1 cellular context compared by ENCODE assay signal in the genomic region with DNA sequence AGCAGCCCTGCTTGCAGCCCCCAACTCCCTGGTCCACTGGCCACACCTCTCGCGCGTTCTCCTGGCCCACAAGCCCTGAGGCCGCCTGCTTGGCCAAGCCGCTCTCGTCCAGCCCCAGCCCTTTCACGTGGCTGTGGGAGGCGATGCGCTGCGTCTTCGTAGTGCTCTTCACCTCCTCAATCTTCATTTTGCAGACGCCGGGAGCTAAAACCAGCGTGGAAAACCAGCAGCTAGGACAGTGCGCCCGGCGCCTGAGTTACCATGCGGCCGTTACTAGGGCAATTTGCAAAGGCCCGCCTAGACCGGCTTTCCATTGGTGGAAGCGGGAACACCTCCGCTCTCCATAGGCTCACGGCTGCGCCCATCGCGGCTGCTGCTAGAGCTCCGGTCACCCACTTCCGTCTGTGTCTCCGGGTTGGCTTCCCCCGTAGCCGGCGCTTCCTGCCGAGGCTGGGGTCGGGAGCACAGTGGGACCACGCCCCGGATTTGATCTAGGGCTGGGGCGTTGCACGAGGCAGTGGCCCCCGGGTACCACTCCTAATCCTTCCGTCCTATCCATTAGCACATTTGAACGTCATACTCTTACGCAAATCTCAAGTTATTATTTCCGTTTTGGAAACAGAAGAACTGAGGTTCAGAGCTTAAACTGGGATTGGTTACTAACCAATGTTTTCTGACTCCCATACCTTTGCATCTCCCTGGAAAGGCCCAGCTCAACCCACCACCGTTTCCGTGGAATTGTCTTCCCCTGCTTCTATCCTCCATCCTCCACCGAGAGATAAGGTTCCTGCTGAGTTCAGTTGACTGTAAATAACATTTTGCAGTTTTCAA.
TF ChIP-seq lines count a peak whose summit lies in the region.

A gene (minus strand): TSS at position 275 of the 831 bp plus-strand sequence. CDS start 88 bp downstream, at position 187.

TF ChIP-seq in HepG2, 621 proteins besides CTCF, POLR2A, EP300 and RAD21 (continued from another document and continues in another):
- TF ChIP-seq, protein P1, sequence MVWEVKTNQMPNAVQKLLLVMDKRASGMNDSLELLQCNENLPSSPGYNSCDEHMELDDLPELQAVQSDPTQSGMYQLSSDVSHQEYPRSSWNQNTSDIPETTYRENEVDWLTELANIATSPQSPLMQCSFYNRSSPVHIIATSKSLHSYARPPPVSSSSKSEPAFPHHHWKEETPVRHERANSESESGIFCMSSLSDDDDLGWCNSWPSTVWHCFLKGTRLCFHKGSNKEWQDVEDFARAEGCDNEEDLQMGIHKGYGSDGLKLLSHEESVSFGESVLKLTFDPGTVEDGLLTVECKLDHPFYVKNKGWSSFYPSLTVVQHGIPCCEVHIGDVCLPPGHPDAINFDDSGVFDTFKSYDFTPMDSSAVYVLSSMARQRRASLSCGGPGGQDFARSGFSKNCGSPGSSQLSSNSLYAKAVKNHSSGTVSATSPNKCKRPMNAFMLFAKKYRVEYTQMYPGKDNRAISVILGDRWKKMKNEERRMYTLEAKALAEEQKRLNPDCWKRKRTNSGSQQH (CRISPR knock-in tag; IDR thresholded peaks at IDR 0.05; ENCODE audit: low read depth): peak; percentile 73; the same call in 1 of the 2 replicates
- TF ChIP-seq MED1 (CRISPR knock-in tag; IDR thresholded peaks at IDR 0.05) (peak; percentile 80), NR3C1 (CRISPR knock-in tag; IDR thresholded peaks at IDR 0.05) (no peak), FOXA1 (IDR thresholded peaks at IDR 0.05) (no peak), FOXA1 (CRISPR knock-in tag; IDR thresholded peaks at IDR 0.05) (no peak), ZNF720 (CRISPR knock-in tag; IDR thresholded peaks at IDR 0.05) (no peak), PHF20 (CRISPR knock-in tag; IDR thresholded peaks at IDR 0.05) (peak; percentile 100), ZNF207 (IDR thresholded peaks at IDR 0.05; ENCODE audit: borderline replicate concordance) (no peak), ZNF451 (CRISPR knock-in tag; IDR thresholded peaks at IDR 0.05) (peak; percentile 48; the same call in 1 of the 2 replicates), HMG20A (CRISPR knock-in tag; IDR thresholded peaks at IDR 0.05; ENCODE audit: borderline replicate concordance) (no peak), HOXD1 (CRISPR knock-in tag; IDR thresholded peaks at IDR 0.05) (peak; percentile 73; the same call in 1 of the 2 replicates), PHF5A (CRISPR knock-in tag; IDR thresholded peaks at IDR 0.05; ENCODE audit: low read depth, unreplicated experiment) (peak; percentile 87), ZNF615 (CRISPR knock-in tag; IDR thresholded peaks at IDR 0.05; ENCODE audit: borderline replicate concordance) (no peak), ZFP36L1 (CRISPR knock-in tag; IDR thresholded peaks at IDR 0.05) (no peak), TSC22D2 (CRISPR knock-in tag; IDR thresholded peaks at IDR 0.05; ENCODE audit: borderline replicate concordance) (peak; percentile 79; the same call in 1 of the 2 replicates), ZNF670 (CRISPR knock-in tag; IDR thresholded peaks at IDR 0.05; ENCODE audit: borderline replicate concordance) (no peak), ZKSCAN8 (CRISPR knock-in tag; IDR thresholded peaks at IDR 0.05; ENCODE audit: borderline replicate concordance) (peak; percentile 76; the same call in 1 of the 2 replicates), ETV5 (CRISPR knock-in tag; IDR thresholded peaks at IDR 0.05; ENCODE audit: borderline replicate concordance) (peak; percentile 92), DMAP1 (CRISPR knock-in tag; IDR thresholded peaks at IDR 0.05) (peak; percentile 93), HOXA3 (CRISPR knock-in tag; IDR thresholded peaks at IDR 0.05) (peak; percentile 92), SAP130 (CRISPR knock-in tag; IDR thresholded peaks at IDR 0.05; ENCODE audit: low read depth) (peak; percentile 97), TRIM24 (CRISPR knock-in tag; IDR thresholded peaks at IDR 0.05) (no peak), LCORL (IDR thresholded peaks at IDR 0.05) (no peak), LCORL (CRISPR knock-in tag; IDR thresholded peaks at IDR 0.05) (peak; percentile 21; the same call in 1 of the 2 replicates), NPAS2 (CRISPR knock-in tag; IDR thresholded peaks at IDR 0.05; ENCODE audit: borderline replicate concordance) (no peak), KLF9 (CRISPR knock-in tag; IDR thresholded peaks at IDR 0.05; ENCODE audit: low read depth) (peak; percentile 14; the same call in 1 of the 2 replicates), ZNF350 (CRISPR knock-in tag; IDR thresholded peaks at IDR 0.05; ENCODE audit: borderline replicate concordance, low read depth) (peak; percentile 81; the same call in 1 of the 2 replicates), MIER3 (CRISPR knock-in tag; IDR thresholded peaks at IDR 0.05; ENCODE audit: borderline replicate concordance) (0 out of 2 replicates have a peak, but pooled peaks have one; percentile 63), ZNF17 (CRISPR knock-in tag; IDR thresholded peaks at IDR 0.05) (no peak), ZNF160 (CRISPR knock-in tag; IDR thresholded peaks at IDR 0.05) (0 out of 2 replicates have a peak, but pooled peaks have one; percentile 29), ZFP82 (CRISPR knock-in tag; IDR thresholded peaks at IDR 0.05; ENCODE audit: borderline replicate concordance) (no peak), ZNF234 (CRISPR knock-in tag; conservative IDR thresholded peaks at IDR 0.05) (no peak), U2AF2 (IDR thresholded peaks at IDR 0.05; ENCODE audit: low read depth, low read length) (0 out of 2 replicates have a peak, but pooled peaks have one; percentile 53), ISL2 (CRISPR knock-in tag; IDR thresholded peaks at IDR 0.05) (peak; percentile 73; the same call in 1 of the 2 replicates), IRX3 (CRISPR knock-in tag; IDR thresholded peaks at IDR 0.05; ENCODE audit: borderline replicate concordance, low read depth) (no peak; the same call in 1 of the 2 replicates), FLYWCH1 (CRISPR knock-in tag; IDR thresholded peaks at IDR 0.05) (no peak), FOXK1 (CRISPR knock-in tag; IDR thresholded peaks at IDR 0.05; ENCODE audit: borderline replicate concordance, low read depth) (peak; percentile 89; the same call in 1 of the 2 replicates), ZNF709 (CRISPR knock-in tag; IDR thresholded peaks at IDR 0.05) (0 out of 2 replicates have a peak, but pooled peaks have one; percentile 22), ZNF343 (CRISPR knock-in tag; IDR thresholded peaks at IDR 0.05) (no peak), SMAD3 (CRISPR knock-in tag; IDR thresholded peaks at IDR 0.05) (peak; percentile 51; the same call in 1 of the 2 replicates), ZNF598 (CRISPR knock-in tag; IDR thresholded peaks at IDR 0.05; ENCODE audit: borderline replicate concordance) (peak; percentile 10; the same call in 1 of the 2 replicates), EZH2 (conservative IDR thresholded peaks at IDR 0.05; ENCODE audit: low read depth, low read length) (no peak), MXD4 (CRISPR knock-in tag; IDR thresholded peaks at IDR 0.05) (peak; percentile 96), ZNF790 (CRISPR knock-in tag; IDR thresholded peaks at IDR 0.05; ENCODE audit: borderline replicate concordance) (no peak), RAD51 (IDR thresholded peaks at IDR 0.05; ENCODE audit: borderline replicate concordance) (no peak), SALL2 (CRISPR knock-in tag; IDR thresholded peaks at IDR 0.05) (no peak)
- TF ChIP-seq, protein P2, sequence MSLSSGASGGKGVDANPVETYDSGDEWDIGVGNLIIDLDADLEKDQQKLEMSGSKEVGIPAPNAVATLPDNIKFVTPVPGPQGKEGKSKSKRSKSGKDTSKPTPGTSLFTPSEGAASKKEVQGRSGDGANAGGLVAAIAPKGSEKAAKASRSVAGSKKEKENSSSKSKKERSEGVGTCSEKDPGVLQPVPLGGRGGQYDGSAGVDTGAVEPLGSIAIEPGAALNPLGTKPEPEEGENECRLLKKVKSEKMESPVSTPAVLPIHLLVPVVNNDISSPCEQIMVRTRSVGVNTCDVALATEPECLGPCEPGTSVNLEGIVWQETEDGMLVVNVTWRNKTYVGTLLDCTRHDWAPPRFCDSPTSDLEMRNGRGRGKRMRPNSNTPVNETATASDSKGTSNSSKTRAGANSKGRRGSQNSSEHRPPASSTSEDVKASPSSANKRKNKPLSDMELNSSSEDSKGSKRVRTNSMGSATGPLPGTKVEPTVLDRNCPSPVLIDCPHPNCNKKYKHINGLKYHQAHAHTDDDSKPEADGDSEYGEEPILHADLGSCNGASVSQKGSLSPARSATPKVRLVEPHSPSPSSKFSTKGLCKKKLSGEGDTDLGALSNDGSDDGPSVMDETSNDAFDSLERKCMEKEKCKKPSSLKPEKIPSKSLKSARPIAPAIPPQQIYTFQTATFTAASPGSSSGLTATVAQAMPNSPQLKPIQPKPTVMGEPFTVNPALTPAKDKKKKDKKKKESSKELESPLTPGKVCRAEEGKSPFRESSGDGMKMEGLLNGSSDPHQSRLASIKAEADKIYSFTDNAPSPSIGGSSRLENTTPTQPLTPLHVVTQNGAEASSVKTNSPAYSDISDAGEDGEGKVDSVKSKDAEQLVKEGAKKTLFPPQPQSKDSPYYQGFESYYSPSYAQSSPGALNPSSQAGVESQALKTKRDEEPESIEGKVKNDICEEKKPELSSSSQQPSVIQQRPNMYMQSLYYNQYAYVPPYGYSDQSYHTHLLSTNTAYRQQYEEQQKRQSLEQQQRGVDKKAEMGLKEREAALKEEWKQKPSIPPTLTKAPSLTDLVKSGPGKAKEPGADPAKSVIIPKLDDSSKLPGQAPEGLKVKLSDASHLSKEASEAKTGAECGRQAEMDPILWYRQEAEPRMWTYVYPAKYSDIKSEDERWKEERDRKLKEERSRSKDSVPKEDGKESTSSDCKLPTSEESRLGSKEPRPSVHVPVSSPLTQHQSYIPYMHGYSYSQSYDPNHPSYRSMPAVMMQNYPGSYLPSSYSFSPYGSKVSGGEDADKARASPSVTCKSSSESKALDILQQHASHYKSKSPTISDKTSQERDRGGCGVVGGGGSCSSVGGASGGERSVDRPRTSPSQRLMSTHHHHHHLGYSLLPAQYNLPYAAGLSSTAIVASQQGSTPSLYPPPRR (CRISPR knock-in tag; IDR thresholded peaks at IDR 0.05; ENCODE audit: borderline replicate concordance): no peak
- TF ChIP-seq, protein P3, sequence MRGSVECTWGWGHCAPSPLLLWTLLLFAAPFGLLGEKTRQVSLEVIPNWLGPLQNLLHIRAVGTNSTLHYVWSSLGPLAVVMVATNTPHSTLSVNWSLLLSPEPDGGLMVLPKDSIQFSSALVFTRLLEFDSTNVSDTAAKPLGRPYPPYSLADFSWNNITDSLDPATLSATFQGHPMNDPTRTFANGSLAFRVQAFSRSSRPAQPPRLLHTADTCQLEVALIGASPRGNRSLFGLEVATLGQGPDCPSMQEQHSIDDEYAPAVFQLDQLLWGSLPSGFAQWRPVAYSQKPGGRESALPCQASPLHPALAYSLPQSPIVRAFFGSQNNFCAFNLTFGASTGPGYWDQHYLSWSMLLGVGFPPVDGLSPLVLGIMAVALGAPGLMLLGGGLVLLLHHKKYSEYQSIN (CRISPR knock-in tag; IDR thresholded peaks at IDR 0.05; ENCODE audit: borderline replicate concordance): no peak
- TF ChIP-seq, protein P4, sequence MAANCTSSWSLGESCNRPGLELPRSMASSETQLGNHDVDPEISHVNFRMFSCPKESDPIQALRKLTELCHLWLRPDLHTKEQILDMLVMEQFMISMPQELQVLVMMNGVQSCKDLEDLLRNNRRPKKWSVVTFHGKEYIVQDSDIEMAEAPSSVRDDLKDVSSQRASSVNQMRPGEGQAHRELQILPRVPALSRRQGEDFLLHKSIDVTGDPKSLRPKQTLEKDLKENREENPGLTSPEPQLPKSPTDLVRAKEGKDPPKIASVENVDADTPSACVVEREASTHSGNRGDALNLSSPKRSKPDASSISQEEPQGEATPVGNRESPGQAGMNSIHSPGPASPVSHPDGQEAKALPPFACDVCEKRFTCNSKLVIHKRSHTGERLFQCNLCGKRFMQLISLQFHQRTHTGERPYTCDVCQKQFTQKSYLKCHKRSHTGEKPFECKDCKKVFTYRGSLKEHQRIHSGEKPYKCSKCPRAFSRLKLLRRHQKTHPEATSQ (CRISPR knock-in tag; IDR thresholded peaks at IDR 0.05; ENCODE audit: borderline replicate concordance): peak; percentile 56; the same call in 1 of the 2 replicates
- TF ChIP-seq, protein P5, sequence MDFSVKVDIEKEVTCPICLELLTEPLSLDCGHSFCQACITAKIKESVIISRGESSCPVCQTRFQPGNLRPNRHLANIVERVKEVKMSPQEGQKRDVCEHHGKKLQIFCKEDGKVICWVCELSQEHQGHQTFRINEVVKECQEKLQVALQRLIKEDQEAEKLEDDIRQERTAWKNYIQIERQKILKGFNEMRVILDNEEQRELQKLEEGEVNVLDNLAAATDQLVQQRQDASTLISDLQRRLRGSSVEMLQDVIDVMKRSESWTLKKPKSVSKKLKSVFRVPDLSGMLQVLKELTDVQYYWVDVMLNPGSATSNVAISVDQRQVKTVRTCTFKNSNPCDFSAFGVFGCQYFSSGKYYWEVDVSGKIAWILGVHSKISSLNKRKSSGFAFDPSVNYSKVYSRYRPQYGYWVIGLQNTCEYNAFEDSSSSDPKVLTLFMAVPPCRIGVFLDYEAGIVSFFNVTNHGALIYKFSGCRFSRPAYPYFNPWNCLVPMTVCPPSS (IDR thresholded peaks at IDR 0.05): no peak
- TF ChIP-seq, protein P6, sequence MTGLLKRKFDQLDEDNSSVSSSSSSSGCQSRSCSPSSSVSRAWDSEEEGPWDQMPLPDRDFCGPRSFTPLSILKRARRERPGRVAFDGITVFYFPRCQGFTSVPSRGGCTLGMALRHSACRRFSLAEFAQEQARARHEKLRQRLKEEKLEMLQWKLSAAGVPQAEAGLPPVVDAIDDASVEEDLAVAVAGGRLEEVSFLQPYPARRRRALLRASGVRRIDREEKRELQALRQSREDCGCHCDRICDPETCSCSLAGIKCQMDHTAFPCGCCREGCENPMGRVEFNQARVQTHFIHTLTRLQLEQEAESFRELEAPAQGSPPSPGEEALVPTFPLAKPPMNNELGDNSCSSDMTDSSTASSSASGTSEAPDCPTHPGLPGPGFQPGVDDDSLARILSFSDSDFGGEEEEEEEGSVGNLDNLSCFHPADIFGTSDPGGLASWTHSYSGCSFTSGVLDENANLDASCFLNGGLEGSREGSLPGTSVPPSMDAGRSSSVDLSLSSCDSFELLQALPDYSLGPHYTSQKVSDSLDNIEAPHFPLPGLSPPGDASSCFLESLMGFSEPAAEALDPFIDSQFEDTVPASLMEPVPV (CRISPR knock-in tag; IDR thresholded peaks at IDR 0.05): peak; percentile 31; the same call in 1 of the 2 replicates
- TF ChIP-seq, protein P7, sequence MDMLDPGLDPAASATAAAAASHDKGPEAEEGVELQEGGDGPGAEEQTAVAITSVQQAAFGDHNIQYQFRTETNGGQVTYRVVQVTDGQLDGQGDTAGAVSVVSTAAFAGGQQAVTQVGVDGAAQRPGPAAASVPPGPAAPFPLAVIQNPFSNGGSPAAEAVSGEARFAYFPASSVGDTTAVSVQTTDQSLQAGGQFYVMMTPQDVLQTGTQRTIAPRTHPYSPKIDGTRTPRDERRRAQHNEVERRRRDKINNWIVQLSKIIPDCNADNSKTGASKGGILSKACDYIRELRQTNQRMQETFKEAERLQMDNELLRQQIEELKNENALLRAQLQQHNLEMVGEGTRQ (IDR thresholded peaks at IDR 0.05; ENCODE audit: low read depth, low read length): no peak
- TF ChIP-seq, protein P7 (CRISPR knock-in tag; IDR thresholded peaks at IDR 0.05; ENCODE audit: borderline replicate concordance): no peak
